17 cellular contexts compared by ENCODE assay signal in genomic region chr4:163157157-163157556, GRCh38. TPM values are rescaled to one million over a fixed set of nuclear protein-coding genes. Genes with fewer than 3 reads are reported as not detected.
DNase-seq lines count a peak whose midpoint lies in the region; ATAC-seq and TF ChIP-seq lines count a peak whose summit lies in the region.
"Had no signal": no experiment of that assay in that cellular context is flagged by ENCODE, and none has a peak within 500 bp of the region (broad histone marks: within the 10 kb centered on the region; RNA-seq: fewer than 3 reads in every experiment).

No MANE protein-coding gene starts in this region.

- H3K36me3 ChIP-seq in ACC112 (ENCODE audit: insufficient read depth, low read length) (peaks cover 3% of the 10 kb centered on the region), brain microvascular endothelial cell (replicated peaks) (no peaks in the 10 kb centered on the region)

- H3K4me3 ChIP-seq in ACC112 (ENCODE audit: low read depth, low read length) (no peak overlapping the region), brain microvascular endothelial cell (ENCODE audit: low read depth, low read length) (peak overlapping the region; percentile 3)
- H3K4me3 ChIP-seq: lung, Peyer's patch, skin epidermis had no signal

- H3K27me3 ChIP-seq in ACC112 (ENCODE audit: insufficient read depth, low read length) (no peaks in the 10 kb centered on the region), brain microvascular endothelial cell (replicated peaks) (no peaks in the 10 kb centered on the region), foreskin keratinocyte (no peaks in the 10 kb centered on the region)
- H3K27me3 ChIP-seq: Peyer's patch had no signal

- peak; percentile 58 for DNase-seq in HS-5 (ENCODE audit: low read depth)
- DNase-seq in brain microvascular endothelial cell = peak; percentile 67
- DNase-seq in foreskin keratinocyte = peak; percentile 57 to 80
- DNase-seq in DMS114 treated with DMSO at 0.1 percent for 48 hours (lab: John Stamatoyannopoulos, UW; ENCODE audit: unreplicated experiment) = no peak
- DNase-seq in NCI-H1417 (lab: John Stamatoyannopoulos, UW) = no peak
- DNase-seq: activated naive CD4-positive, alpha-beta T cell treated with Interleukin-2 at 50 U/mL for 16 hours; Calu3; Kasumi-1; NCI-H187 treated with DMSO at 0.1 percent for 48 hours; NCI-H526; Peyer's patch; stimulated activated naive CD4-positive, alpha-beta T cell treated with Interleukin-2 at 50 U/mL for 16 hours had no signal

- in situ Hi-C loops in brain microvascular endothelial cell (cut with HindIII; ENCODE audit: low pct_ligation_motif_present, low sequenced_read_pairs) = no loop called here

- 0 out of 2 replicates have a peak overlapping the region, but pooled peaks have one; percentile 24 for H3K27ac ChIP-seq in ACC112 (ENCODE audit: low read depth, low read length)
- H3K27ac ChIP-seq in brain microvascular endothelial cell = peak overlapping the region; percentile 68
- H3K27ac ChIP-seq in foreskin keratinocyte = peak overlapping the region; percentile 1
- H3K27ac ChIP-seq: Peyer's patch, skin epidermis had no signal

- peaks cover 48% of the 10 kb centered on the region for H3K79me2 ChIP-seq in ACC112 (ENCODE audit: control insufficient read depth, insufficient read depth, low read length, unreplicated experiment)

- ATAC-seq in foreskin keratinocyte = peak; percentile 83
- ATAC-seq in GM19463 (IDR thresholded peaks at IDR 0.05; ENCODE audit: unreplicated experiment) = no peak
- no peak for ATAC-seq in GM18909 (IDR thresholded peaks at IDR 0.05; ENCODE audit: poor library complexity, unreplicated experiment)

- H2AFZ ChIP-seq in ACC112 (ENCODE audit: low read length, unreplicated experiment) = no peak overlapping the region

- peaks cover 8% of the 10 kb centered on the region for H3K4me1 ChIP-seq in ACC112 (ENCODE audit: control insufficient read depth, insufficient read depth, low read length, unreplicated experiment)
- peaks cover 4% of the 10 kb centered on the region for H3K4me1 ChIP-seq in foreskin keratinocyte
- H3K4me1 ChIP-seq: Peyer's patch had no signal

- TF ChIP-seq CTCF in brain microvascular endothelial cell (IDR thresholded peaks at IDR 0.05; ENCODE audit: low read depth, low read length, missing control alignments) = no peak
- TF ChIP-seq CTCF in foreskin keratinocyte (conservative IDR thresholded peaks at IDR 0.05) = no peak

RNA-seq across cellular contexts. Expression of gene NAF1, which starts 9.5 kb away (rescaled TPM):
- total RNA-seq in foreskin keratinocyte = 13.4 and 14.3 TPM in 2 replicates
- polyA plus RNA-seq in foreskin keratinocyte = 7.2 and 9.0 TPM in 2 replicates

Comparison
In these comparisons a context has a peak if more than half of its experiments do, and no peak if none do; other contexts are left out.
1. H3K27ac ChIP-seq: peak in every context shown above with its lines; median percentile 68 in brain microvascular endothelial cell; 24 in ACC112; 1 in foreskin keratinocyte.
2. DNase-seq: peak in HS-5 (single experiment), brain microvascular endothelial cell (single experiment) and foreskin keratinocyte (2 of 2); none in DMS114 treated with DMSO at 0.1 percent for 48 hours (single experiment) and NCI-H1417 (0 of 3).